In the genomic region with DNA sequence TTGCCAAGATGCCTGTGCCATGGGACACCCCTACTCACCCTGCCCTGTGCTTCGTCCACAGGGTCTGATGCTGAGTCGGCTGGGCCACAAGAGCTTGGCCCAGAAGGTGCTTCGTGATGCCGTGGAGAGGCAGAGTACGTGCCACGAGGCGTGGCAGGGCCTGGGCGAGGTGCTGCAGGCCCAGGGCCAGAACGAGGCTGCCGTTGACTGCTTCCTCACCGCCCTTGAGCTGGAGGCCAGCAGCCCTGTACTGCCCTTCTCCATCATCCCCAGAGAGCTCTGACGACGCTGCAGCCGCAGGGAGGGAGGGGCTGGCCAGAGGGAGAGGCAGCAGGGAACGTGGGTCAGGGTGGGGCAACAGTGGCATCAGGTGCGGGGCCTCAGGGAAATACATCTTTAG, we compare ENCODE assay signal across 2 cellular contexts.
TF ChIP-seq lines count a peak whose summit lies in the region.

No MANE protein-coding gene starts in this region.

TF ChIP-seq in SK-N-SH, 30 proteins besides CTCF, POLR2A, EP300 and RAD21 (continued from another document):
- TF ChIP-seq, protein P1, sequence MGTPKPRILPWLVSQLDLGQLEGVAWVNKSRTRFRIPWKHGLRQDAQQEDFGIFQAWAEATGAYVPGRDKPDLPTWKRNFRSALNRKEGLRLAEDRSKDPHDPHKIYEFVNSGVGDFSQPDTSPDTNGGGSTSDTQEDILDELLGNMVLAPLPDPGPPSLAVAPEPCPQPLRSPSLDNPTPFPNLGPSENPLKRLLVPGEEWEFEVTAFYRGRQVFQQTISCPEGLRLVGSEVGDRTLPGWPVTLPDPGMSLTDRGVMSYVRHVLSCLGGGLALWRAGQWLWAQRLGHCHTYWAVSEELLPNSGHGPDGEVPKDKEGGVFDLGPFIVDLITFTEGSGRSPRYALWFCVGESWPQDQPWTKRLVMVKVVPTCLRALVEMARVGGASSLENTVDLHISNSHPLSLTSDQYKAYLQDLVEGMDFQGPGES (IDR thresholded peaks at IDR 0.05; ENCODE audit: low read depth, low read length): no peak
- no peak for TF ChIP-seq NFIC (IDR thresholded peaks at IDR 0.05; ENCODE audit: borderline replicate concordance)
- no peak for TF ChIP-seq JUND (IDR thresholded peaks at IDR 0.05)
- no peak for TF ChIP-seq NRF1 (IDR thresholded peaks at IDR 0.05; ENCODE audit: low read depth, low read length)
- no peak for TF ChIP-seq EZH2phosphoT487 (IDR thresholded peaks at IDR 0.05; ENCODE audit: borderline replicate concordance, low read depth)
- TF ChIP-seq FOSL2 (IDR thresholded peaks at IDR 0.05; ENCODE audit: borderline replicate concordance, low read depth): no peak
- TF ChIP-seq YY1 (IDR thresholded peaks at IDR 0.05; ENCODE audit: low read depth): no peak
- no peak for TF ChIP-seq RXRA (IDR thresholded peaks at IDR 0.05; ENCODE audit: borderline replicate concordance, low read depth)

TF ChIP-seq in SK-N-SH treated with all-trans-retinoic acid at 6 μM for 48 hours, 23 proteins besides CTCF, POLR2A, EP300 and RAD21 (continued from another document):
- TF ChIP-seq, protein P2, sequence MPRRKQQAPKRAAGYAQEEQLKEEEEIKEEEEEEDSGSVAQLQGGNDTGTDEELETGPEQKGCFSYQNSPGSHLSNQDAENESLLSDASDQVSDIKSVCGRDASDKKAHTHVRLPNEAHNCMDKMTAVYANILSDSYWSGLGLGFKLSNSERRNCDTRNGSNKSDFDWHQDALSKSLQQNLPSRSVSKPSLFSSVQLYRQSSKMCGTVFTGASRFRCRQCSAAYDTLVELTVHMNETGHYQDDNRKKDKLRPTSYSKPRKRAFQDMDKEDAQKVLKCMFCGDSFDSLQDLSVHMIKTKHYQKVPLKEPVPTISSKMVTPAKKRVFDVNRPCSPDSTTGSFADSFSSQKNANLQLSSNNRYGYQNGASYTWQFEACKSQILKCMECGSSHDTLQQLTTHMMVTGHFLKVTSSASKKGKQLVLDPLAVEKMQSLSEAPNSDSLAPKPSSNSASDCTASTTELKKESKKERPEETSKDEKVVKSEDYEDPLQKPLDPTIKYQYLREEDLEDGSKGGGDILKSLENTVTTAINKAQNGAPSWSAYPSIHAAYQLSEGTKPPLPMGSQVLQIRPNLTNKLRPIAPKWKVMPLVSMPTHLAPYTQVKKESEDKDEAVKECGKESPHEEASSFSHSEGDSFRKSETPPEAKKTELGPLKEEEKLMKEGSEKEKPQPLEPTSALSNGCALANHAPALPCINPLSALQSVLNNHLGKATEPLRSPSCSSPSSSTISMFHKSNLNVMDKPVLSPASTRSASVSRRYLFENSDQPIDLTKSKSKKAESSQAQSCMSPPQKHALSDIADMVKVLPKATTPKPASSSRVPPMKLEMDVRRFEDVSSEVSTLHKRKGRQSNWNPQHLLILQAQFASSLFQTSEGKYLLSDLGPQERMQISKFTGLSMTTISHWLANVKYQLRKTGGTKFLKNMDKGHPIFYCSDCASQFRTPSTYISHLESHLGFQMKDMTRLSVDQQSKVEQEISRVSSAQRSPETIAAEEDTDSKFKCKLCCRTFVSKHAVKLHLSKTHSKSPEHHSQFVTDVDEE (CRISPR knock-in tag; IDR thresholded peaks at IDR 0.05): no peak
- no peak for TF ChIP-seq TCF4 (CRISPR knock-in tag; IDR thresholded peaks at IDR 0.05; ENCODE audit: borderline replicate concordance)
- TF ChIP-seq ZNF565 (CRISPR knock-in tag; conservative IDR thresholded peaks at IDR 0.05; ENCODE audit: low read depth): no peak
- TF ChIP-seq ZNF8 (CRISPR knock-in tag; IDR thresholded peaks at IDR 0.05): no peak
- TF ChIP-seq, protein P3, sequence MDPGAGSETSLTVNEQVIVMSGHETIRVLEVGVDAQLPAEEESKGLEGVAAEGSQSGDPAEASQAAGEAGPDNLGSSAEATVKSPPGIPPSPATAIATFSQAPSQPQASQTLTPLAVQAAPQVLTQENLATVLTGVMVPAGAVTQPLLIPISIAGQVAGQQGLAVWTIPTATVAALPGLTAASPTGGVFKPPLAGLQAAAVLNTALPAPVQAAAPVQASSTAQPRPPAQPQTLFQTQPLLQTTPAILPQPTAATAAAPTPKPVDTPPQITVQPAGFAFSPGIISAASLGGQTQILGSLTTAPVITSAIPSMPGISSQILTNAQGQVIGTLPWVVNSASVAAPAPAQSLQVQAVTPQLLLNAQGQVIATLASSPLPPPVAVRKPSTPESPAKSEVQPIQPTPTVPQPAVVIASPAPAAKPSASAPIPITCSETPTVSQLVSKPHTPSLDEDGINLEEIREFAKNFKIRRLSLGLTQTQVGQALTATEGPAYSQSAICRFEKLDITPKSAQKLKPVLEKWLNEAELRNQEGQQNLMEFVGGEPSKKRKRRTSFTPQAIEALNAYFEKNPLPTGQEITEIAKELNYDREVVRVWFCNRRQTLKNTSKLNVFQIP (CRISPR knock-in tag; IDR thresholded peaks at IDR 0.05; ENCODE audit: borderline replicate concordance, low read depth): no peak
- no peak for TF ChIP-seq ISL1 (CRISPR knock-in tag; IDR thresholded peaks at IDR 0.05)
- no peak for TF ChIP-seq RARB (CRISPR knock-in tag; IDR thresholded peaks at IDR 0.05)
- no peak for TF ChIP-seq CREB5 (CRISPR knock-in tag; IDR thresholded peaks at IDR 0.05; ENCODE audit: low read depth)
- no peak for TF ChIP-seq ZC3H10 (CRISPR knock-in tag; IDR thresholded peaks at IDR 0.05)
TF ChIP-seq in SK-N-SH treated with all-trans-retinoic acid at 6 μM for 48 hours: peak in this region for 0.
